In genomic region chr16:70687671-70688265, GRCh38 we compare ENCODE assay signal across 10 cellular contexts. TPM values are rescaled to one million over a fixed set of nuclear protein-coding genes. Genes with fewer than 3 reads are reported as not detected.
DNase-seq lines count a peak whose midpoint lies in the region; ATAC-seq and TF ChIP-seq lines count a peak whose summit lies in the region.
"Had no signal": no experiment of that assay in that cellular context is flagged by ENCODE, and none has a peak within 500 bp of the region (broad histone marks: within the 10 kb centered on the region; RNA-seq: fewer than 3 reads in every experiment).

No MANE protein-coding gene starts in this region.

- peak overlapping the region in 6 of 10 donors; percentile 12 to 87 (median 70) for H3K4me3 Mint-ChIP-seq in naive thymus-derived CD8-positive, alpha-beta T cell
- peak overlapping the region; percentile 85 for H3K4me3 Mint-ChIP-seq in type B pancreatic cell

- H3K9me3 Mint-ChIP-seq in naive thymus-derived CD8-positive, alpha-beta T cell: no peaks in the 10 kb centered on the region
- H3K9me3 Mint-ChIP-seq in type B pancreatic cell: no peaks in the 10 kb centered on the region
- H3K9me3 Mint-ChIP-seq: T-helper 1 cell treated with Interleukin-12 subunit alpha and Interleukin-12 subunit beta and Interleukin-4 antibody, amounts not matched to agents 30 μg/mL and 1 μg/mL, for 36 hours had no signal

- H3K4me1 ChIP-seq in esophagus (ENCODE audit: control insufficient read depth in 2 of 2, insufficient read depth in 2 of 2, low read length in 1 of 2): peaks cover 38 to 61% of the 10 kb centered on the region in 2 donors

- no peaks in the 10 kb centered on the region for H3K36me3 Mint-ChIP-seq in naive thymus-derived CD8-positive, alpha-beta T cell
- H3K36me3 Mint-ChIP-seq in type B pancreatic cell: no peaks in the 10 kb centered on the region

- H3K4me3 ChIP-seq in esophagus (ENCODE audit: low read depth in 1 of 2, low read length in 2 of 2): no peak overlapping the region

- H3K27ac Mint-ChIP-seq in naive thymus-derived CD8-positive, alpha-beta T cell: peak overlapping the region in 5 of 10 donors; percentile 34 to 78 (median 70)
- peak overlapping the region; percentile 68 for H3K27ac Mint-ChIP-seq in type B pancreatic cell
- H3K27ac Mint-ChIP-seq: T-helper 1 cell treated with Interleukin-12 subunit alpha and Interleukin-12 subunit beta and Interleukin-4 antibody, amounts not matched to agents 30 μg/mL and 1 μg/mL, for 36 hours had no signal

- H3K4me1 Mint-ChIP-seq in naive thymus-derived CD8-positive, alpha-beta T cell: peaks cover 6 to 26% (median 13%) of the 10 kb centered on the region in 4 donors
- H3K4me1 Mint-ChIP-seq in type B pancreatic cell (ENCODE audit: unreplicated experiment): peaks cover 32% of the 10 kb centered on the region

- DNase-seq in DMS53 (lab: John Stamatoyannopoulos, UW) (peak; percentile 40), DMS53 treated with DMSO at 0.1 percent for 48 hours (lab: John Stamatoyannopoulos, UW; ENCODE audit: unreplicated experiment) (no peak), type B pancreatic cell (ENCODE audit: extremely low spot score, unreplicated experiment) (no peak), sciatic nerve (ENCODE audit: low spot score) (no peak), NOMO-1 treated with DMSO at 0.1 percent for 48 hours (lab: John Stamatoyannopoulos, UW; ENCODE audit: unreplicated experiment) (no peak)
- no peak for DNase-seq in naive thymus-derived CD8-positive, alpha-beta T cell
- DNase-seq: foreskin melanocyte had no signal

- POLR2A ChIA-PET in naive thymus-derived CD8-positive, alpha-beta T cell (lab: Charles Lee): interaction anchor here (1.2 to 6.9 kb wide), 3 partner anchors 9 to 78 kb away, joined by 3 to 50 read pairs (median 6); no protein-coding TSS in a partner anchor

- ATAC-seq in naive thymus-derived CD8-positive, alpha-beta T cell: no peak
- ATAC-seq in GM18858 (IDR thresholded peaks at IDR 0.05; ENCODE audit: unreplicated experiment) (no peak), sciatic nerve (no peak)

- intact Hi-C loops in sciatic nerve (cut with DNase I): no loop called here

- no peaks in the 10 kb centered on the region for H3K9me3 ChIP-seq in esophagus (ENCODE audit: control insufficient read depth in 2 of 2, insufficient read depth in 1 of 2, low read depth in 1 of 2, low read length in 1 of 2)

- WGBS in esophagus, 2 donors: 80 to 84% methylated on average over 18 of the region's 18 CpGs

- no peak for TF ChIP-seq CTCF in type B pancreatic cell (conservative IDR thresholded peaks at IDR 0.05)

- peaks cover 0 to 5% of the 10 kb centered on the region in 2 donors for H3K36me3 ChIP-seq in esophagus (ENCODE audit: control insufficient read depth in 2 of 2, insufficient read depth in 2 of 2, low read length in 1 of 2)

- no peaks in the 10 kb centered on the region for H3K27me3 ChIP-seq in esophagus (ENCODE audit: control insufficient read depth in 1 of 2, insufficient read depth in 2 of 2, low read length in 2 of 2)

- H3K27ac ChIP-seq in esophagus (ENCODE audit: low read depth in 2 of 2, low read length in 1 of 2): peak overlapping the region; percentile 85 to 92

- peaks cover 0 to 5% (median 0%) of the 10 kb centered on the region in 5 donors for H3K27me3 Mint-ChIP-seq in naive thymus-derived CD8-positive, alpha-beta T cell
- H3K27me3 Mint-ChIP-seq in type B pancreatic cell: no peaks in the 10 kb centered on the region

RNA-seq across cellular contexts. Expression of gene MTSS2, which starts 1.9 kb away (rescaled TPM):
- 10 to 100 TPM; 27.4 to 62.9 TPM for polyA plus RNA-seq in esophagus
- 10 to 100 TPM; 23.3 to 26.8 TPM for total RNA-seq in naive thymus-derived CD8-positive, alpha-beta T cell
- under 1 TPM in 1 of 3 donors, not detected in 2; 0.28 TPM for polyA plus RNA-seq in naive thymus-derived CD8-positive, alpha-beta T cell
- 92.2 and 118 TPM in 2 replicates for total RNA-seq in type B pancreatic cell (ENCODE audit: low replicate concordance)
- 75.9 TPM for total RNA-seq in sciatic nerve

RNA-seq across cellular contexts. Expression of gene IL34, which starts 41.4 kb away (rescaled TPM):
- 10 to 100 TPM; 22.9 to 32.7 TPM for polyA plus RNA-seq in esophagus
- under 1 TPM in 1 of 2 experiments, not detected in 1; 0.36 TPM for total RNA-seq in naive thymus-derived CD8-positive, alpha-beta T cell
- polyA plus RNA-seq in naive thymus-derived CD8-positive, alpha-beta T cell: not detected
- total RNA-seq in type B pancreatic cell (ENCODE audit: low replicate concordance) (0.40 TPM in 1 of 2 replicates, not detected in the other), sciatic nerve (64.0 TPM)

Comparison
In these comparisons a context has a peak if more than half of its experiments do, and no peak if none do; other contexts are left out.
1. RNA of gene IL34, which starts 41.4 kb away (total RNA-seq): 64.0 TPM in sciatic nerve (single experiment); 0.36 TPM in naive thymus-derived CD8-positive, alpha-beta T cell and 0.40 TPM in type B pancreatic cell; every median in the first group is over 10 times any median in the second.